10 cellular contexts compared by ENCODE assay signal in genomic region chr14:70919774-70920173, GRCh38. TPM values are rescaled to one million over a fixed set of nuclear protein-coding genes. Genes with fewer than 3 reads are reported as not detected.
A peak's percentile ranks its signal among the peaks of the same experiment; 100 is the strongest.
DNase-seq lines count a peak whose midpoint lies in the region; ATAC-seq and TF ChIP-seq lines count a peak whose summit lies in the region.
"Had no signal": no experiment of that assay in that cellular context is flagged by ENCODE, and none has a peak within 500 bp of the region (broad histone marks: within the 10 kb centered on the region; RNA-seq: fewer than 3 reads in every experiment).

No MANE protein-coding gene starts in this region.

- TF ChIP-seq CTCF in RWPE2 (IDR thresholded peaks at IDR 0.05; ENCODE audit: poor library complexity, severe bottlenecking) (no peak), endothelial cell (IDR thresholded peaks at IDR 0.05; ENCODE audit: unreplicated experiment) (no peak), osteoblast (IDR thresholded peaks at IDR 0.05; ENCODE audit: extremely low read depth, low read depth, low read length) (no peak)

- H3K27me3 Mint-ChIP-seq in endothelial cell (ENCODE audit: unreplicated experiment) = no peaks in the 10 kb centered on the region
- H3K27me3 Mint-ChIP-seq: type B pancreatic cell had no signal

- ATAC-seq in RWPE2 (ENCODE audit: low read depth) (peak; percentile 38; the same call in 2 of the 3 replicates), GM19023 (IDR thresholded peaks at IDR 0.05; ENCODE audit: unreplicated experiment) (no peak), HG02852 (IDR thresholded peaks at IDR 0.05; ENCODE audit: unreplicated experiment) (no peak), GM18520 (IDR thresholded peaks at IDR 0.05; ENCODE audit: unreplicated experiment) (no peak)

- peak overlapping the region; percentile 11 for H3K4me2 ChIP-seq in osteoblast (ENCODE audit: insufficient read depth, low read length)

- H3K4me1 Mint-ChIP-seq in endothelial cell (ENCODE audit: unreplicated experiment) = peaks cover 18% of the 10 kb centered on the region

- peaks cover 46% of the 10 kb centered on the region for H3K4me1 ChIP-seq in RWPE2 (ENCODE audit: insufficient read depth, poor library complexity, severe bottlenecking)
- H3K4me1 ChIP-seq in osteoblast (ENCODE audit: insufficient read depth, low read length) = peaks cover 26% of the 10 kb centered on the region

- peak overlapping the region; percentile 76 for H3K27ac Mint-ChIP-seq in endothelial cell (ENCODE audit: unreplicated experiment)
- H3K27ac Mint-ChIP-seq: type B pancreatic cell had no signal

- H3K9me3 ChIP-seq in RWPE2 (ENCODE audit: severe bottlenecking) = no peaks in the 10 kb centered on the region
- no peaks in the 10 kb centered on the region for H3K9me3 ChIP-seq in osteoblast (ENCODE audit: low read depth, low read length)

- peaks cover 62% of the 10 kb centered on the region for H4K20me1 ChIP-seq in osteoblast (ENCODE audit: insufficient read depth, low read length)

- peaks cover 95% of the 10 kb centered on the region for H3K79me2 ChIP-seq in osteoblast (ENCODE audit: insufficient read depth, low read length)

- DNase-seq in SIG-M5 treated with dmso at 0.1 percent for 504 hours (lab: John Stamatoyannopoulos, UW; ENCODE audit: unreplicated experiment) = peak; percentile 42
- DNase-seq in SIG-M5 (lab: John Stamatoyannopoulos, UW) = no peak
- no peak for DNase-seq in RWPE2 (ENCODE audit: low spot score)
- DNase-seq in endothelial cell (ENCODE audit: low spot score) = no peak
- no peak for DNase-seq in osteoblast (ENCODE audit: insufficient read length, low spot score, missing footprints)
- DNase-seq: SHP77 had no signal

- no peak overlapping the region for H2AFZ ChIP-seq in osteoblast (ENCODE audit: low read length)

- H3K36me3 ChIP-seq in RWPE2 (ENCODE audit: low read depth) = peaks cover 9% of the 10 kb centered on the region; the same call in 1 of the 2 replicates
- no peaks in the 10 kb centered on the region for H3K36me3 ChIP-seq in osteoblast (ENCODE audit: insufficient read depth, low read length)

- no peak overlapping the region for H3K4me3 ChIP-seq in RWPE2 (ENCODE audit: severe bottlenecking)
- H3K4me3 ChIP-seq in osteoblast (ENCODE audit: insufficient read depth, low read length) = no peak overlapping the region

- no peaks in the 10 kb centered on the region for H3K9me3 Mint-ChIP-seq in endothelial cell (ENCODE audit: unreplicated experiment)
- H3K9me3 Mint-ChIP-seq: type B pancreatic cell had no signal

- H3K27ac ChIP-seq in RWPE2 (ENCODE audit: poor library complexity, severe bottlenecking) (peak overlapping the region; percentile 38), osteoblast (ENCODE audit: low read depth, low read length) (peak overlapping the region; percentile 11)

- H3K27me3 ChIP-seq in RWPE2 (ENCODE audit: insufficient read depth, poor library complexity, severe bottlenecking) (no peaks in the 10 kb centered on the region), osteoblast (ENCODE audit: insufficient read depth, low read length) (no peaks in the 10 kb centered on the region)

- H3K4me3 Mint-ChIP-seq in endothelial cell (ENCODE audit: unreplicated experiment) = no peak overlapping the region
- H3K4me3 Mint-ChIP-seq: type B pancreatic cell had no signal

- peaks cover 7% of the 10 kb centered on the region for H3K36me3 Mint-ChIP-seq in endothelial cell (ENCODE audit: low read depth, unreplicated experiment)

RNA-seq across cellular contexts. Expression of gene PCNX1, which starts 12.5 kb away (rescaled TPM):
- total RNA-seq in endothelial cell (ENCODE audit: unreplicated experiment) (68.8 TPM), osteoblast (51.0 and 72.5 TPM in 2 replicates)
